ENCODE assay signal across 11 cellular contexts in genomic region chr10:3787001-3787400, GRCh38. TPM values are rescaled to one million over a fixed set of nuclear protein-coding genes. Genes with fewer than 3 reads are reported as not detected.
DNase-seq lines count a peak whose midpoint lies in the region; ATAC-seq, FAIRE-seq and TF ChIP-seq lines count a peak whose summit lies in the region.
"Had no signal": no experiment of that assay in that cellular context is flagged by ENCODE, and none has a peak within 500 bp of the region (broad histone marks: within the 10 kb centered on the region; RNA-seq: fewer than 3 reads in every experiment).

No MANE protein-coding gene starts in this region.

- no peak overlapping the region for H4K5ac ChIP-seq in H1 (ENCODE audit: insufficient read length, low read depth, low read length)

- peaks cover 0 to 7% of the 10 kb centered on the region in 2 experiments for H3K9me3 ChIP-seq in CD4-positive, CD25-positive, alpha-beta regulatory T cell (ENCODE audit: control insufficient read depth in 2 of 2, low read length in 2 of 2)
- H3K9me3 ChIP-seq in H1 (ENCODE audit: insufficient read depth in 2 of 2, low read depth in 1 of 2, low read length in 1 of 2): no peaks in the 10 kb centered on the region

- H2AK5ac ChIP-seq in H1 (ENCODE audit: low read depth, low read length): no peak overlapping the region

- no peak overlapping the region for H2AFZ ChIP-seq in H1 (ENCODE audit: low read length)

- peaks cover 15% of the 10 kb centered on the region in 2 experiments for H4K20me1 ChIP-seq in H1 (replicated peaks in 1 of 2; ENCODE audit: control insufficient read depth in 1 of 2, insufficient read depth in 2 of 2, low read length in 2 of 2)

- H3K36me3 Mint-ChIP-seq in CD4-positive, CD25-positive, alpha-beta regulatory T cell: peaks cover 27% of the 10 kb centered on the region
- H3K36me3 Mint-ChIP-seq in neural crest cell (ENCODE audit: low read depth): peaks cover 9% of the 10 kb centered on the region

- no peak for TF ChIP-seq POLR2A in H1 (IDR thresholded peaks at IDR 0.05; ENCODE audit: control extremely low read depth in 1 of 2, low read depth in 2 of 2, low read length in 2 of 2)

- peak overlapping the region; percentile 84 to 95 (median 93) for H3K4me3 Mint-ChIP-seq in CD4-positive, CD25-positive, alpha-beta regulatory T cell
- peak overlapping the region; percentile 94 for H3K4me3 Mint-ChIP-seq in neural crest cell

- no peak for FAIRE-seq in H1 (lab: Jason Lieb, UNC)
- no peak for FAIRE-seq in frontal cortex (lab: Jason Lieb, UNC)
- FAIRE-seq: colon had no signal

- H2BK12ac ChIP-seq in H1 (ENCODE audit: low read depth, low read length): no peak overlapping the region; the same call in 1 of the 2 replicates

- H3K79me2 ChIP-seq in H1 (ENCODE audit: control insufficient read depth in 1 of 2, insufficient read depth in 2 of 2, low read length in 2 of 2): peaks cover 6 to 26% of the 10 kb centered on the region in 2 experiments

- H3K4me1 Mint-ChIP-seq in CD4-positive, CD25-positive, alpha-beta regulatory T cell: peaks cover 3 to 16% (median 7%) of the 10 kb centered on the region in 4 donors
- H3K4me1 Mint-ChIP-seq in neural crest cell: peaks cover 33% of the 10 kb centered on the region

- no peak overlapping the region for H3K9ac ChIP-seq in H1 (replicated peaks in 1 of 4; ENCODE audit: extremely low read depth in 1 of 4, low read depth in 3 of 4, low read length in 3 of 4)

- TF ChIP-seq CTCF in H1 (IDR thresholded peaks at IDR 0.05; ENCODE audit: control extremely low read depth in 1 of 3, insufficient read depth in 1 of 3, low read depth in 1 of 3, low read length in 3 of 3): no peak
- no peak for TF ChIP-seq CTCF in neural crest cell (conservative IDR thresholded peaks at IDR 0.05)

- H3K4me2 ChIP-seq in H1 (ENCODE audit: insufficient read depth in 1 of 2, low read depth in 2 of 2, low read length in 2 of 2): peak overlapping the region; percentile 93 to 94; a peak in 3 of 4 replicates

- peaks cover 10% of the 10 kb centered on the region for H3K27me3 Mint-ChIP-seq in CD4-positive, CD25-positive, alpha-beta regulatory T cell
- peaks cover 2% of the 10 kb centered on the region for H3K27me3 Mint-ChIP-seq in neural crest cell (ENCODE audit: low read depth)

- peaks cover 0 to 9% (median 4%) of the 10 kb centered on the region in 7 donors for H3K9me3 Mint-ChIP-seq in CD4-positive, CD25-positive, alpha-beta regulatory T cell
- peaks cover 9% of the 10 kb centered on the region for H3K9me3 Mint-ChIP-seq in neural crest cell

- H3K4ac ChIP-seq in H1 (replicated peaks; ENCODE audit: insufficient read length, low read depth, low read length): no peak overlapping the region

- POLR2A ChIA-PET in H1 (lab: Charles Lee; ENCODE audit: partially characterized antibody): no interaction called here

- no peak overlapping the region for H2BK20ac ChIP-seq in H1 (ENCODE audit: low read length)

- no peak overlapping the region for H3K14ac ChIP-seq in H1 (ENCODE audit: insufficient read length)

- peak overlapping the region; percentile 99 for H3K27ac ChIP-seq in CD4-positive, CD25-positive, alpha-beta regulatory T cell (ENCODE audit: insufficient read depth, low read length, poor library complexity, severe bottlenecking)
- H3K27ac ChIP-seq in H1 (ENCODE audit: low read depth, low read length): no peak overlapping the region

- H2BK5ac ChIP-seq in H1 (ENCODE audit: low read depth, low read length): no peak overlapping the region

- H3K4me3 ChIP-seq in CD4-positive, CD25-positive, alpha-beta regulatory T cell (ENCODE audit: low read depth, low read length): no peak overlapping the region
- peak overlapping the region in 3 of 4 experiments; percentile 71 to 82 (median 74); a peak in 4 of 8 replicates for H3K4me3 ChIP-seq in H1 (ENCODE audit: extremely low read depth in 1 of 4, insufficient read depth in 2 of 4, low read depth in 3 of 4, low read length in 4 of 4)

- peaks cover 16% of the 10 kb centered on the region for H3K23me2 ChIP-seq in H1 (ENCODE audit: low read depth, low read length)

- H3K79me1 ChIP-seq in H1 (ENCODE audit: low read depth, low read length): peaks cover 6% of the 10 kb centered on the region; the same call in 1 of the 2 replicates

- CTCF ChIA-PET in H1 (lab: Charles Lee; ENCODE audit: partially characterized antibody): no interaction called here

- TF ChIP-seq EP300 in H1 (IDR thresholded peaks at IDR 0.05; ENCODE audit: borderline replicate concordance in 1 of 2, low read depth in 2 of 2, low read length in 2 of 2): no peak

- WGBS in H1 (ENCODE audit: extremely low coverage in 1 of 2, insufficient coverage in 1 of 2, insufficient read length in 1 of 2, insufficient replicate concordance in 2 of 2, low coverage in 1 of 2, low lambda C conversion rate in 2 of 2, missing lambda C conversion rate in 1 of 2), 2 experiments: 66% methylated on average over 3 of the region's 3 CpGs; no CpG with 5 or more reads in 1 of the 2 experiments

- no peak overlapping the region for H2BK120ac ChIP-seq in H1 (replicated peaks; ENCODE audit: low read depth, low read length)

- H3K27me3 ChIP-seq in CD4-positive, CD25-positive, alpha-beta regulatory T cell (ENCODE audit: control insufficient read depth, insufficient read depth, low read length): no peaks in the 10 kb centered on the region
- H3K27me3 ChIP-seq in H1 (replicated peaks in 1 of 4; ENCODE audit: control insufficient read depth in 3 of 4, extremely low read depth in 1 of 4, insufficient read depth in 3 of 4, low read length in 3 of 4): no peaks in the 10 kb centered on the region

- H3K4me1 ChIP-seq in CD4-positive, CD25-positive, alpha-beta regulatory T cell (ENCODE audit: control insufficient read depth, insufficient read depth, low read length, poor library complexity, severe bottlenecking): peaks cover 10% of the 10 kb centered on the region
- peaks cover 5 to 17% (median 11%) of the 10 kb centered on the region in 4 experiments for H3K4me1 ChIP-seq in H1 (replicated peaks in 1 of 4; ENCODE audit: control insufficient read depth in 3 of 4, insufficient read depth in 4 of 4, low read length in 3 of 4)

- no peak for TF ChIP-seq RAD21 in H1 (IDR thresholded peaks at IDR 0.05 in 1 of 2, conservative IDR thresholded peaks at IDR 0.05 in 1 of 2; ENCODE audit: low read depth in 2 of 2, low read length in 2 of 2)

- H3K36me3 ChIP-seq in CD4-positive, CD25-positive, alpha-beta regulatory T cell (ENCODE audit: control insufficient read depth, insufficient read depth, low read length): peaks cover 12% of the 10 kb centered on the region
- H3K36me3 ChIP-seq in H1 (ENCODE audit: control insufficient read depth in 2 of 4, insufficient read depth in 4 of 4, low read length in 3 of 4): no peaks in the 10 kb centered on the region; a peak in 1 of 8 replicates

- no peak overlapping the region for H2BK15ac ChIP-seq in H1 (ENCODE audit: low read length)

- H4K8ac ChIP-seq in H1 (ENCODE audit: extremely low read depth, insufficient read depth, low read length): no peak overlapping the region

- H4K91ac ChIP-seq in H1 (replicated peaks; ENCODE audit: insufficient read length, low read length): no peak overlapping the region

- ATAC-seq in CD4-positive, CD25-positive, alpha-beta regulatory T cell (ENCODE audit: low read depth in 2 of 2): no peak

- DNase-seq in CD4-positive, CD25-positive, alpha-beta regulatory T cell: no peak
- DNase-seq in NCI-H146 treated with DMSO at 0.1 percent for 48 hours (lab: John Stamatoyannopoulos, UW; ENCODE audit: unreplicated experiment) (peak; percentile 90), H1 (ENCODE audit: low read depth in 1 of 2, low spot score in 2 of 2) (no peak), neural crest cell (ENCODE audit: low read depth, low spot score) (no peak), NOMO-1 treated with DMSO at 0.1 percent for 48 hours (lab: John Stamatoyannopoulos, UW; ENCODE audit: unreplicated experiment) (no peak), frontal cortex (ENCODE audit: low spot score in 2 of 2) (no peak), COR-L47 (lab: John Stamatoyannopoulos, UW) (no peak)
- DNase-seq in stimulated activated naive CD4-positive, alpha-beta T cell (lab: John Stamatoyannopoulos, UW): no peak
- DNase-seq: DMS79; stimulated activated CD4-positive, alpha-beta T cell treated with anti-CD3 and anti-CD28 coated beads, Interleukin-12 subunit alpha, Interleukin-12 subunit beta, amount 100 ng/mL, for 4 hours had no signal

- peak overlapping the region; percentile 58 to 99 (median 95) for H3K27ac Mint-ChIP-seq in CD4-positive, CD25-positive, alpha-beta regulatory T cell
- H3K27ac Mint-ChIP-seq in neural crest cell (ENCODE audit: unreplicated experiment): peak overlapping the region; percentile 93

- H3K18ac ChIP-seq in H1 (ENCODE audit: extremely low read depth, low read length): no peak overlapping the region

- H3K23ac ChIP-seq in H1 (ENCODE audit: insufficient read length): no peak overlapping the region

- no peak overlapping the region for H3K56ac ChIP-seq in H1 (replicated peaks; ENCODE audit: insufficient read length, low read depth, low read length)

TF ChIP-seq in H1, 55 proteins besides CTCF, POLR2A, EP300 and RAD21 (continues in another document):
- no peak for TF ChIP-seq RXRA (IDR thresholded peaks at IDR 0.05; ENCODE audit: insufficient read depth, low read depth, low read length)
- no peak for TF ChIP-seq TAF7 (optimal IDR thresholded peaks at IDR 0.05; ENCODE audit: borderline replicate concordance, low read depth, low read length)
- no peak for TF ChIP-seq EGR1 (IDR thresholded peaks at IDR 0.05; ENCODE audit: borderline replicate concordance, low read depth, low read length)
- no peak for TF ChIP-seq ZNF274 (IDR thresholded peaks at IDR 0.05; ENCODE audit: borderline replicate concordance, extremely low read depth, low read length)
- no peak for TF ChIP-seq PHF8 (conservative IDR thresholded peaks at IDR 0.05; ENCODE audit: low read depth, low read length)
- TF ChIP-seq CBX5 (IDR thresholded peaks at IDR 0.05; ENCODE audit: low read depth, low read length): no peak
- no peak for TF ChIP-seq RBBP5 (IDR thresholded peaks at IDR 0.05; ENCODE audit: borderline replicate concordance, low read depth, low read length)
- no peak for TF ChIP-seq POU5F1 (IDR thresholded peaks at IDR 0.05; ENCODE audit: low read depth, low read length)
- TF ChIP-seq NRF1 (IDR thresholded peaks at IDR 0.05; ENCODE audit: low read depth, low read length): no peak

RNA-seq across cellular contexts. Expression of gene KLF6, which starts 2.0 kb away (rescaled TPM):
- total RNA-seq in CD4-positive, CD25-positive, alpha-beta regulatory T cell: 1,887 TPM
- 100 to 1,000 TPM; 630 to 812 (median 656) TPM for polyA plus RNA-seq in CD4-positive, CD25-positive, alpha-beta regulatory T cell
- 19.5 and 23.0 TPM in 2 replicates for total RNA-seq in H1 (2021; fragmentation: NEBNext Ultra II Directional; extraction: Animal tissue kit (Norgen Biotek cat#: 25700))
- polyA plus RNA-seq in H1 (2011; rRNA removed): 5.7 and 10.1 TPM in 2 replicates
- polyA plus RNA-seq in H1 (2011; cell fraction: cytosol; rRNA removed): 8.9 TPM
- polyA plus RNA-seq in H1 (2011; cell fraction: nucleus; rRNA removed): 19.0 TPM
- 9.4 to 16.4 TPM (median 12.4 TPM) in 4 replicates for polyA plus RNA-seq in H1 (2012, experiment 1 of 2)
- polyA plus RNA-seq in H1 (2012, experiment 2 of 2): 4.0 TPM
- polyA plus RNA-seq in H1 (2013, experiment 1 of 2): 9.9 TPM
- polyA plus RNA-seq in H1 (2013, experiment 2 of 2): 10.1 TPM
- polyA minus RNA-seq in H1 (2011; rRNA and poly(A)+ RNA removed): 19.2 and 29.7 TPM in 2 replicates
- 9.5 TPM for polyA minus RNA-seq in H1 (2011; cell fraction: cytosol; rRNA and poly(A)+ RNA removed)
- 108 TPM for polyA minus RNA-seq in H1 (2011; cell fraction: nucleus; rRNA and poly(A)+ RNA removed)
- 38.6 and 40.2 TPM in 2 replicates for total RNA-seq in neural crest cell
- 67.3 TPM for total RNA-seq in frontal cortex

Comparison
In these comparisons a context has a peak if more than half of its experiments do, and no peak if none do; other contexts are left out.
1. RNA of gene KLF6, which starts 2.0 kb away (total RNA-seq): 1,887 TPM in CD4-positive, CD25-positive, alpha-beta regulatory T cell (single experiment); 67.3 TPM in frontal cortex (single experiment), 38.6 to 40.2 TPM in neural crest cell and 19.5 to 23.0 TPM in H1; every median in the first group is over 10 times any median in the second.